Comparison of ENCODE assay signal across 16 cellular contexts in the genomic region with DNA sequence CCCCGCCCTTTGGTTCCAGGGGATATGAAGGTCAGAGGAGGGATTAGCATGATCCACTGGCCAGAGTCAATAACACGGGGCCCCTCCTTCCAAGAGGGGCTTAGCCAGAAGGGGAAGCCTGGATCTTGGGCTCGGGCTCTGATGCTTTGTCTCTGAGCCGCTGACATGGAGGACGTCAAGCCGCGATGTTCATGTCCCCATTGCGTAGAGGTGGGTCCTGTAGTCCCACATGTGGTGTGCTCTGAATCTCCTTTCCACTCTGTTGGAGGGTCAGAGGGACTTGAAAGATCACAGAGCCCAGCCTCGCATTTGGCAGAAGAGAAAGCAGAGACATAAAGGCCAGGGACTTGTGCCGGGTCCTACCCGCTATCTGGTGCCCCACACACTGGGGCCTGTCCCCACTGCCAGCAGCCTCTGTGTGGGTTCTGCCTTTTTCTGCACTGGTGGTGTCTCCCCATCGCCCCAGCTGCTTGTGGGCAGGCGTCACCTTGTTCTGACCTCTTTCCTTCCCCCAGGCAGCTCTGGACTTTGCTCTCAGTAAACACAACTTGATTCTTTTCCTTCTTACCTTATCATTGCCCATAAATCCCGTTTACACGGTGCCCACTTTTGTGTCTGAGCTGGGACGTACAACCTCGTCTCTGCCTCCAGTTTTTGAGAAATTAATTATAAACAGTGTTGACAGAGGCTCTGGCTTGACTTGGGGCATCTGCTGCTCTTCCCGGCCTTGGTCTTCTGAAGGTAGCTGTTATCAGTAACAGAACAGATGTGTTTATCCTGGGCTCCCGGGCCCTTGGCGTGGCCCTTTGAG. TPM values are rescaled to one million over a fixed set of nuclear protein-coding genes. Genes with fewer than 3 reads are reported as not detected.
A peak's percentile ranks its signal among the peaks of the same experiment; 100 is the strongest.
DNase-seq lines count a peak whose midpoint lies in the region; ATAC-seq, FAIRE-seq and TF ChIP-seq lines count a peak whose summit lies in the region.
"Had no signal": no experiment of that assay in that cellular context is flagged by ENCODE, and none has a peak within 500 bp of the region (broad histone marks: within the 10 kb centered on the region; RNA-seq: fewer than 3 reads in every experiment).

No MANE protein-coding gene starts in this region.

- no peak overlapping the region for H3K4me3 Mint-ChIP-seq in activated CD8-positive, alpha-beta T cell treated with anti-CD3 and anti-CD28 coated beads, Interleukin-2, amount 10 ng/mL, durations not matched to agents 7 days and 5 days
- H3K4me3 Mint-ChIP-seq: activated CD8-positive, alpha-beta T cell treated with anti-CD3 and anti-CD28 coated beads for 36 hours had no signal

- ATAC-seq in activated CD8-positive, alpha-beta T cell treated with anti-CD3 and anti-CD28 coated beads, Interleukin-2, amount 10 ng/mL, durations not matched to agents 7 days and 5 days = no peak
- no peak for ATAC-seq in HG02840 (IDR thresholded peaks at IDR 0.05; ENCODE audit: low FRiP score, unreplicated experiment)
- ATAC-seq: activated CD8-positive, alpha-beta T cell treated with anti-CD3 and anti-CD28 coated beads for 36 hours; HCT116; left ventricle myocardium superior had no signal

- H3K4me1 ChIP-seq in duodenal mucosa (ENCODE audit: control insufficient read depth in 1 of 2, insufficient read depth in 2 of 2, low read length in 2 of 2) (peaks cover 72 to 76% of the 10 kb centered on the region in 2 donors), muscle layer of duodenum (ENCODE audit: control insufficient read depth in 1 of 2, insufficient read depth in 2 of 2, low read length in 2 of 2) (peaks cover 4 to 8% of the 10 kb centered on the region in 2 donors)

- TF ChIP-seq POLR2A in GM12891 (IDR thresholded peaks at IDR 0.05; ENCODE audit: low read depth, low read length) = no peak

- H3K27me3 ChIP-seq in AG04450 (ENCODE audit: control insufficient read depth, insufficient read depth, low read length) = no peaks in the 10 kb centered on the region
- no peaks in the 10 kb centered on the region for H3K27me3 ChIP-seq in duodenal mucosa (ENCODE audit: control insufficient read depth in 1 of 2, insufficient read depth in 2 of 2, low read length in 2 of 2)
- no peaks in the 10 kb centered on the region for H3K27me3 ChIP-seq in muscle layer of duodenum (ENCODE audit: low read depth, low read length)
- H3K27me3 ChIP-seq: neutrophil had no signal

- H3K36me3 ChIP-seq in duodenal mucosa (ENCODE audit: control insufficient read depth in 1 of 2, insufficient read depth in 2 of 2, low read length in 2 of 2) (peaks cover 4 to 5% of the 10 kb centered on the region in 2 donors), muscle layer of duodenum (ENCODE audit: control insufficient read depth in 1 of 2, insufficient read depth in 2 of 2, low read length in 2 of 2) (peaks cover 0 to 8% of the 10 kb centered on the region in 2 donors)
- H3K36me3 ChIP-seq: neutrophil had no signal

- no peak for DNase-seq in AG04450 (ENCODE audit: low read depth, low spot score)
- peak; percentile 65 for DNase-seq in HuH-7.5 (ENCODE audit: low spot score)
- no peak for DNase-seq in GM10266 (ENCODE audit: extremely low spot score)
- DNase-seq in activated CD8-positive, alpha-beta T cell treated with anti-CD3 and anti-CD28 coated beads, Interleukin-2, amount 10 ng/mL, durations not matched to agents 7 days and 5 days = no peak
- no peak for DNase-seq in GM12891 (ENCODE audit: insufficient read length, low spot score)
- DNase-seq: activated CD8-positive, alpha-beta T cell treated with anti-CD3 and anti-CD28 coated beads for 36 hours; DMS79 treated with DMSO at 0.1 percent for 48 hours; left ventricle myocardium superior; NCI-H187 treated with DMSO at 0.1 percent for 48 hours; NCI-H69 had no signal

- H3K9me3 ChIP-seq in AG04450 (ENCODE audit: control insufficient read depth, insufficient read depth, low read length) (peaks cover 2% of the 10 kb centered on the region; the same call in 1 of the 2 replicates), duodenal mucosa (ENCODE audit: control insufficient read depth in 1 of 2, low read length in 2 of 2) (no peaks in the 10 kb centered on the region), muscle layer of duodenum (ENCODE audit: control insufficient read depth in 1 of 2, low read length in 2 of 2) (no peaks in the 10 kb centered on the region)
- H3K9me3 ChIP-seq: neutrophil had no signal

- no peaks in the 10 kb centered on the region for H3K4me1 Mint-ChIP-seq in activated CD8-positive, alpha-beta T cell treated with anti-CD3 and anti-CD28 coated beads, Interleukin-2, amount 10 ng/mL, durations not matched to agents 7 days and 5 days (ENCODE audit: low read depth)

- H3K27ac ChIP-seq in AG04450 (ENCODE audit: low read depth, low read length) = peak overlapping the region; percentile 58
- H3K27ac ChIP-seq in duodenal mucosa (ENCODE audit: low read depth, low read length) = peak overlapping the region; percentile 64
- peak overlapping the region; percentile 43 for H3K27ac ChIP-seq in muscle layer of duodenum (ENCODE audit: low read length)
- H3K27ac ChIP-seq: HL-60, neutrophil had no signal

- H3K27me3 Mint-ChIP-seq in activated CD8-positive, alpha-beta T cell treated with anti-CD3 and anti-CD28 coated beads, Interleukin-2, amount 10 ng/mL, durations not matched to agents 7 days and 5 days (ENCODE audit: low read depth) = no peaks in the 10 kb centered on the region
- H3K27me3 Mint-ChIP-seq: activated CD8-positive, alpha-beta T cell treated with anti-CD3 and anti-CD28 coated beads for 36 hours had no signal

- no peak overlapping the region for H3K27ac Mint-ChIP-seq in activated CD8-positive, alpha-beta T cell treated with anti-CD3 and anti-CD28 coated beads, Interleukin-2, amount 10 ng/mL, durations not matched to agents 7 days and 5 days
- H3K27ac Mint-ChIP-seq: activated CD8-positive, alpha-beta T cell treated with anti-CD3 and anti-CD28 coated beads for 36 hours had no signal

- CTCF ChIA-PET in AG04450 (lab: Charles Lee) = interaction anchor here (1.1 kb wide), 1 partner anchor 107 kb away, joined by 3 read pairs; no protein-coding TSS in a partner anchor
- CTCF ChIA-PET in activated CD8-positive, alpha-beta T cell treated with anti-CD3 and anti-CD28 coated beads, Interleukin-2, amount 10 ng/mL, durations not matched to agents 7 days and 5 days (lab: Charles Lee) = no interaction called here

- POLR2A ChIA-PET in AG04450 (lab: Yijun Ruan, JAX) = interaction anchor here (0.8 kb wide), 1 partner anchor 8 kb away, joined by 4 read pairs; no protein-coding TSS in a partner anchor
- POLR2A ChIA-PET in activated CD8-positive, alpha-beta T cell treated with anti-CD3 and anti-CD28 coated beads, Interleukin-2, amount 10 ng/mL, durations not matched to agents 7 days and 5 days (lab: Charles Lee) = no interaction called here

- H3K36me3 Mint-ChIP-seq in activated CD8-positive, alpha-beta T cell treated with anti-CD3 and anti-CD28 coated beads, Interleukin-2, amount 10 ng/mL, durations not matched to agents 7 days and 5 days (ENCODE audit: low read depth) = no peaks in the 10 kb centered on the region

- peak overlapping the region; percentile 18 to 39 for H3K9ac ChIP-seq in duodenal mucosa (ENCODE audit: low read depth in 1 of 2, low read length in 2 of 2)

- no peaks in the 10 kb centered on the region for H3K9me3 Mint-ChIP-seq in activated CD8-positive, alpha-beta T cell treated with anti-CD3 and anti-CD28 coated beads, Interleukin-2, amount 10 ng/mL, durations not matched to agents 7 days and 5 days (ENCODE audit: insufficient read depth)
- H3K9me3 Mint-ChIP-seq: activated CD8-positive, alpha-beta T cell treated with anti-CD3 and anti-CD28 coated beads for 36 hours had no signal

- TF ChIP-seq CTCF in AG04450 (IDR thresholded peaks at IDR 0.05; ENCODE audit: low read depth, low read length) = no peak
- no peak for TF ChIP-seq CTCF in GM10266 (IDR thresholded peaks at IDR 0.05; ENCODE audit: control insufficient read depth, insufficient read depth, low read depth, missing control alignments)

- FAIRE-seq in GM12891 (lab: Jason Lieb, UNC) = no peak

- H3K4me3 ChIP-seq in AG04450 (ENCODE audit: low read depth, low read length) (no peak overlapping the region), duodenal mucosa (ENCODE audit: low read depth in 1 of 2, low read length in 2 of 2) (peak overlapping the region; percentile 34 to 53), muscle layer of duodenum (ENCODE audit: low read depth in 1 of 2, low read length in 2 of 2) (no peak overlapping the region)

TF ChIP-seq in GM12891, 5 proteins besides CTCF, POLR2A, EP300 and RAD21:
- TF ChIP-seq PAX5 (IDR thresholded peaks at IDR 0.05; ENCODE audit: insufficient read depth, low read length, severe bottlenecking) (no peak), POLR2AphosphoS5 (IDR thresholded peaks at IDR 0.05; ENCODE audit: low read depth, low read length) (no peak), TAF1 (IDR thresholded peaks at IDR 0.05; ENCODE audit: low read depth, low read length) (no peak), POU2F2 (IDR thresholded peaks at IDR 0.05; ENCODE audit: low read depth, low read length) (no peak), SPI1 (IDR thresholded peaks at IDR 0.05; ENCODE audit: low read depth, low read length) (no peak)

RNA-seq across cellular contexts. Expression of gene SH3BP4, which starts 48.8 kb away (rescaled TPM):
- 224 and 276 TPM in 2 replicates for polyA plus RNA-seq in AG04450 (2011; rRNA removed)
- 304 and 360 TPM in 2 replicates for polyA minus RNA-seq in AG04450 (2011; rRNA and poly(A)+ RNA removed)
- not detected for total RNA-seq in activated CD8-positive, alpha-beta T cell treated with anti-CD3 and anti-CD28 coated beads, Interleukin-2, amount 10 ng/mL, durations not matched to agents 7 days and 5 days
- polyA plus RNA-seq in GM12891 (2012; ENCODE audit: low read depth, missing spikeins) = not detected

Comparison
In these comparisons a context has a peak if more than half of its experiments do, and no peak if none do; other contexts are left out.
1. H3K4me3 ChIP-seq: peak in duodenal mucosa (2 of 2); none in AG04450 (single experiment) and muscle layer of duodenum (0 of 2).
2. Peak in every context shown above with its lines, with median percentiles within 50 percentile points of each other: H3K27ac ChIP-seq.